Comparison of ENCODE assay signal across 14 cellular contexts in genomic region chr1:223234534-223234933, GRCh38.
"Had no signal": no experiment of that assay in that cellular context is flagged by ENCODE, and none has a peak within 500 bp of the region (broad histone marks: within the 10 kb centered on the region; RNA-seq: fewer than 3 reads in every experiment).

No MANE protein-coding gene starts in this region.

- H3K27ac ChIP-seq: upper lobe of left lung had no signal

- H3K27me3 ChIP-seq: upper lobe of left lung had no signal

- H3K4me1 Mint-ChIP-seq: naive B cell; stimulated activated memory B cell treated with anti-CD40 and anti-IgM and Interleukin-4, amounts not matched to agents 10 μg/mL and 1 μg/mL and 100 μg/mL, for 72 hours; WTC11 had no signal

- H3K4me3 ChIP-seq: coronary artery, lower lobe of right lung, upper lobe of left lung had no signal

- H3K36me3 Mint-ChIP-seq: naive B cell; stimulated activated memory B cell treated with anti-CD40 and anti-IgM and Interleukin-4, amounts not matched to agents 10 μg/mL and 1 μg/mL and 100 μg/mL, for 72 hours; WTC11 had no signal

- H3K4me3 Mint-ChIP-seq: activated CD8-positive, alpha-beta T cell treated with anti-CD3 and anti-CD28 coated beads, Interleukin-2, amount 10 ng/mL, durations not matched to agents 7 days and 5 days; naive B cell; stimulated activated memory B cell treated with anti-CD40 and anti-IgM and Interleukin-4, amounts not matched to agents 10 μg/mL and 1 μg/mL and 100 μg/mL, for 72 hours; T-helper 1 cell treated with Interleukin-12 subunit alpha and Interleukin-12 subunit beta and Interleukin-4 antibody, amounts not matched to agents 30 μg/mL and 1 μg/mL, for 36 hours; WTC11 had no signal

- H3K9me3 Mint-ChIP-seq: T-helper 1 cell treated with Interleukin-12 subunit alpha and Interleukin-12 subunit beta and Interleukin-4 antibody, amounts not matched to agents 30 μg/mL and 1 μg/mL, for 36 hours had no signal

- H3K27ac Mint-ChIP-seq: activated CD8-positive, alpha-beta T cell treated with anti-CD3 and anti-CD28 coated beads, Interleukin-2, amount 10 ng/mL, durations not matched to agents 7 days and 5 days; naive B cell; progenitor cell of endocrine pancreas; stimulated activated memory B cell treated with anti-CD40 and anti-IgM and Interleukin-4, amounts not matched to agents 10 μg/mL and 1 μg/mL and 100 μg/mL, for 72 hours; T-helper 1 cell treated with Interleukin-12 subunit alpha and Interleukin-12 subunit beta and Interleukin-4 antibody, amounts not matched to agents 30 μg/mL and 1 μg/mL, for 36 hours; WTC11 had no signal

- FAIRE-seq: small intestine had no signal

- ATAC-seq: activated CD8-positive, alpha-beta T cell treated with anti-CD3 and anti-CD28 coated beads, Interleukin-2, amount 10 ng/mL, durations not matched to agents 7 days and 5 days; stimulated activated memory B cell treated with anti-CD40 and anti-IgM and Interleukin-4, amounts not matched to agents 10 μg/mL and 1 μg/mL and 100 μg/mL, for 72 hours; WTC11 had no signal

- H3K36me3 ChIP-seq: lower lobe of right lung, upper lobe of left lung had no signal

- DNase-seq: activated CD4-positive, alpha-beta T cell treated with anti-CD3 and anti-CD28 coated beads for 48 hours; activated CD8-positive, alpha-beta T cell treated with anti-CD3 and anti-CD28 coated beads, Interleukin-2, amount 10 ng/mL, durations not matched to agents 7 days and 5 days; activated effector memory CD4-positive, alpha-beta T cell treated with Interleukin-2 at 50 U/mL for 16 hours; effector memory CD4-positive, alpha-beta T cell; lower lobe of right lung; naive B cell; right cardiac atrium; small intestine; upper lobe of left lung had no signal

- H3K9me3 ChIP-seq: upper lobe of left lung had no signal
